ENCODE assay signal across 37 cellular contexts in genomic region chr11:40841231-40841630, GRCh38.
"Had no signal": no experiment of that assay in that cellular context is flagged by ENCODE, and none has a peak within 500 bp of the region (broad histone marks: within the 10 kb centered on the region; RNA-seq: fewer than 3 reads in every experiment).

No MANE protein-coding gene starts in this region.

- H3K36me3 ChIP-seq: adrenal gland, ascending aorta, brain microvascular endothelial cell, breast epithelium, cardiac muscle cell had no signal

- H3K27me3 Mint-ChIP-seq: activated naive CD4-positive, alpha-beta T cell treated with anti-CD3 and anti-CD28 coated beads, Interleukin-2, amount 10 ng/mL, durations not matched to agents 7 days and 5 days; activated naive CD4-positive, alpha-beta T cell treated with anti-CD3 and anti-CD28 coated beads, Interleukin-2, amount 50 U/mL, for 24 hours; activated naive CD8-positive, alpha-beta T cell; activated naive CD8-positive, alpha-beta T cell treated with anti-CD3 and anti-CD28 coated beads for 36 hours; activated naive CD8-positive, alpha-beta T cell treated with anti-CD3 and anti-CD28 coated beads, Interleukin-2, amount 10 ng/mL, durations not matched to agents 7 days and 5 days; activated naive CD8-positive, alpha-beta T cell treated with anti-CD3 and anti-CD28 coated beads, Interleukin-2, amount 50 U/mL, for 24 hours; activated T-cell treated with anti-CD3 and anti-CD28 coated beads, Interleukin-2, amount 50 U/mL, for 24 hours; activated T-helper 17 cell treated with anti-CD3 and anti-CD28 coated beads, Interleukin-2, amount 50 U/mL, for 72 hours; brain; central memory CD8-positive, alpha-beta T cell had no signal

- DNase-seq: activated effector memory CD4-positive, alpha-beta T cell treated with anti-CD3 and anti-CD28 coated beads, Interleukin-2, amount 50 U/mL, for 16 hours; activated effector memory CD4-positive, alpha-beta T cell treated with Interleukin-2 at 50 U/mL for 16 hours; activated gamma-delta T cell; activated gamma-delta T cell treated with Interleukin-2 at 50 U/mL for 16 hours; activated naive CD4-positive, alpha-beta T cell; activated naive CD4-positive, alpha-beta T cell treated with anti-CD3 and anti-CD28 coated beads for 36 hours; activated naive CD4-positive, alpha-beta T cell treated with anti-CD3 and anti-CD28 coated beads, Interleukin-2, amount 10 ng/mL, durations not matched to agents 7 days and 5 days; activated naive CD4-positive, alpha-beta T cell treated with anti-CD3 and anti-CD28 coated beads, Interleukin-2, amount 50 U/mL, for 16 hours; activated naive CD4-positive, alpha-beta T cell treated with Interleukin-2 at 50 U/mL for 16 hours; activated naive CD8-positive, alpha-beta T cell treated with anti-CD3 and anti-CD28 coated beads for 36 hours; activated naive CD8-positive, alpha-beta T cell treated with anti-CD3 and anti-CD28 coated beads, Interleukin-2, amount 10 ng/mL, durations not matched to agents 7 days and 5 days; activated naive CD8-positive, alpha-beta T cell treated with anti-CD3 and anti-CD28 coated beads, Interleukin-2, amount 50 U/mL, for 24 hours; activated T-cell treated with anti-CD3 and anti-CD28 coated beads, Interleukin-2, amount 50 U/mL, for 24 hours; activated T-cell treated with anti-CD3 and anti-CD28 coated beads, Interleukin-2, amount 50 U/mL, for 4 hours; activated T-cell treated with anti-CD3 and anti-CD28 coated beads, Interleukin-2, amount 50 U/mL, for 48 hours; activated T-cell treated with anti-CD3 and anti-CD28 coated beads, Interleukin-2, amount 50 U/mL, for 72 hours; adrenal gland; amniotic stem cell; amygdala; anterior cingulate cortex; aorta; body of pancreas; brain microvascular endothelial cell; caudate nucleus; central memory CD4-positive, alpha-beta T cell; cerebellar nuclear complex had no signal

- H3K36me3 Mint-ChIP-seq: activated naive CD4-positive, alpha-beta T cell treated with anti-CD3 and anti-CD28 coated beads, Interleukin-2, amount 10 ng/mL, durations not matched to agents 7 days and 5 days; activated naive CD4-positive, alpha-beta T cell treated with anti-CD3 and anti-CD28 coated beads, Interleukin-2, amount 50 U/mL, for 24 hours; activated naive CD8-positive, alpha-beta T cell; activated naive CD8-positive, alpha-beta T cell treated with anti-CD3 and anti-CD28 coated beads for 36 hours; activated naive CD8-positive, alpha-beta T cell treated with anti-CD3 and anti-CD28 coated beads, Interleukin-2, amount 10 ng/mL, durations not matched to agents 7 days and 5 days; brain had no signal

- ATAC-seq: activated naive CD4-positive, alpha-beta T cell treated with anti-CD3 and anti-CD28 coated beads, Interleukin-2, amount 50 U/mL, for 72 hours; activated naive CD8-positive, alpha-beta T cell treated with anti-CD3 and anti-CD28 coated beads, Interleukin-2, amount 50 U/mL, for 24 hours; activated T-cell treated with anti-CD3 and anti-CD28 coated beads, Interleukin-2, amount 50 U/mL, for 4 hours; activated T-cell treated with anti-CD3 and anti-CD28 coated beads, Interleukin-2, amount 50 U/mL, for 72 hours; activated T-helper 17 cell treated with anti-CD3 and anti-CD28 coated beads, Interleukin-2, amount 50 U/mL, for 72 hours; body of pancreas had no signal

- H3K4me1 ChIP-seq: adrenal gland, ascending aorta, body of pancreas, breast epithelium had no signal

- H3K27ac Mint-ChIP-seq: activated naive CD4-positive, alpha-beta T cell treated with anti-CD3 and anti-CD28 coated beads for 36 hours; activated naive CD4-positive, alpha-beta T cell treated with anti-CD3 and anti-CD28 coated beads, Interleukin-2, amount 10 ng/mL, durations not matched to agents 7 days and 5 days; activated naive CD4-positive, alpha-beta T cell treated with anti-CD3 and anti-CD28 coated beads, Interleukin-2, amount 50 U/mL, for 24 hours; activated naive CD4-positive, alpha-beta T cell treated with anti-CD3 and anti-CD28 coated beads, Interleukin-2, amount 50 U/mL, for 72 hours; activated naive CD8-positive, alpha-beta T cell; activated naive CD8-positive, alpha-beta T cell treated with anti-CD3 and anti-CD28 coated beads for 36 hours; activated naive CD8-positive, alpha-beta T cell treated with anti-CD3 and anti-CD28 coated beads, Interleukin-2, amount 10 ng/mL, durations not matched to agents 7 days and 5 days; activated naive CD8-positive, alpha-beta T cell treated with anti-CD3 and anti-CD28 coated beads, Interleukin-2, amount 50 U/mL, for 24 hours; activated T-cell treated with anti-CD3 and anti-CD28 coated beads, Interleukin-2, amount 50 U/mL, for 24 hours; activated T-cell treated with anti-CD3 and anti-CD28 coated beads, Interleukin-2, amount 50 U/mL, for 72 hours; activated T-helper 1 cell treated with anti-CD3 and anti-CD28 coated beads, Interleukin-12 subunit alpha, Interleukin-12 subunit beta, Interleukin-2, Interleukin-4 antibody, amounts not matched to agents 30 ng/mL and 10 ng/mL and 1 ng/mL, durations not matched to agents 14 hours and 24 hours and 36 hours; activated T-helper 17 cell treated with anti-CD3 and anti-CD28 coated beads, Interleukin-2, amount 50 U/mL, for 72 hours; activated T-helper 2 cell treated with anti-CD3 and anti-CD28 coated beads, Interferon-gamma antibody, Interleukin-2, Interleukin-4, amounts not matched to agents 10 μg/mL and 5 μg/mL and 100 μg/mL, durations not matched to agents 14 hours and 24 hours and 36 hours; brain had no signal

- H3K27me3 ChIP-seq: adrenal gland, ascending aorta, body of pancreas, brain microvascular endothelial cell, breast epithelium, cardiac muscle cell had no signal

- H3K4me3 ChIP-seq: adrenal gland, ascending aorta, body of pancreas, breast epithelium, cardiac muscle cell had no signal

- H3K27ac ChIP-seq: adrenal gland, ascending aorta, body of pancreas, brain microvascular endothelial cell, breast epithelium, cardiac muscle cell had no signal

- H3K9me3 ChIP-seq: adrenal gland, ascending aorta, body of pancreas had no signal

- H3K4me3 Mint-ChIP-seq: activated naive CD4-positive, alpha-beta T cell treated with anti-CD3 and anti-CD28 coated beads for 36 hours; activated naive CD4-positive, alpha-beta T cell treated with anti-CD3 and anti-CD28 coated beads, Interleukin-2, amount 10 ng/mL, durations not matched to agents 7 days and 5 days; activated naive CD4-positive, alpha-beta T cell treated with anti-CD3 and anti-CD28 coated beads, Interleukin-2, amount 50 U/mL, for 24 hours; activated naive CD8-positive, alpha-beta T cell; activated naive CD8-positive, alpha-beta T cell treated with anti-CD3 and anti-CD28 coated beads for 36 hours; activated naive CD8-positive, alpha-beta T cell treated with anti-CD3 and anti-CD28 coated beads, Interleukin-2, amount 10 ng/mL, durations not matched to agents 7 days and 5 days; activated naive CD8-positive, alpha-beta T cell treated with anti-CD3 and anti-CD28 coated beads, Interleukin-2, amount 50 U/mL, for 24 hours; activated T-cell treated with anti-CD3 and anti-CD28 coated beads, Interleukin-2, amount 50 U/mL, for 24 hours; activated T-cell treated with anti-CD3 and anti-CD28 coated beads, Interleukin-2, amount 50 U/mL, for 4 hours; activated T-cell treated with anti-CD3 and anti-CD28 coated beads, Interleukin-2, amount 50 U/mL, for 72 hours; activated T-helper 1 cell treated with anti-CD3 and anti-CD28 coated beads, Interleukin-12 subunit alpha, Interleukin-12 subunit beta, Interleukin-2, Interleukin-4 antibody, amounts not matched to agents 30 ng/mL and 10 ng/mL and 1 ng/mL, durations not matched to agents 14 hours and 24 hours and 36 hours; activated T-helper 17 cell treated with anti-CD3 and anti-CD28 coated beads, Interleukin-2, amount 50 U/mL, for 72 hours; brain; central memory CD8-positive, alpha-beta T cell had no signal

- H3K4me1 Mint-ChIP-seq: activated naive CD4-positive, alpha-beta T cell treated with anti-CD3 and anti-CD28 coated beads, Interleukin-2, amount 10 ng/mL, durations not matched to agents 7 days and 5 days; activated naive CD4-positive, alpha-beta T cell treated with anti-CD3 and anti-CD28 coated beads, Interleukin-2, amount 50 U/mL, for 24 hours; activated naive CD8-positive, alpha-beta T cell treated with anti-CD3 and anti-CD28 coated beads for 36 hours; activated naive CD8-positive, alpha-beta T cell treated with anti-CD3 and anti-CD28 coated beads, Interleukin-2, amount 10 ng/mL, durations not matched to agents 7 days and 5 days; activated naive CD8-positive, alpha-beta T cell treated with anti-CD3 and anti-CD28 coated beads, Interleukin-2, amount 50 U/mL, for 24 hours; activated T-helper 17 cell treated with anti-CD3 and anti-CD28 coated beads, Interleukin-2, amount 50 U/mL, for 72 hours; central memory CD8-positive, alpha-beta T cell had no signal
